ENCODE assay signal across 8 cellular contexts in genomic region chr1:63522891-63523728, GRCh38. TPM values are rescaled to one million over a fixed set of nuclear protein-coding genes. Genes with fewer than 3 reads are reported as not detected.
DNase-seq lines count a peak whose midpoint lies in the region; ATAC-seq and TF ChIP-seq lines count a peak whose summit lies in the region.

Gene EFCAB7, plus strand, starts transcription at chr1:63523525. Its CDS starts 2,048 bp downstream, at chr1:63525573.
Gene ITGB3BP, minus strand, starts transcription at chr1:63523225. Its CDS starts 92 bp downstream, at chr1:63523133.

- H3K9me3 ChIP-seq in PC-9 (ENCODE audit: insufficient read depth, low read depth) (no peaks in the 10 kb centered on the region), esophagus muscularis mucosa (no peaks in the 10 kb centered on the region), muscle layer of colon (ENCODE audit: low read length) (no peaks in the 10 kb centered on the region)

- TF ChIP-seq CTCF in PC-9 (conservative IDR thresholded peaks at IDR 0.05) = no peak
- peak in 1 of 3 experiments; percentile 6 for TF ChIP-seq CTCF in esophagus muscularis mucosa (IDR thresholded peaks at IDR 0.05)

- peak; percentile 89 for DNase-seq in DMS153 treated with DMSO at 0.1 percent for 48 hours (lab: John Stamatoyannopoulos, UW; ENCODE audit: unreplicated experiment)
- peak; percentile 86 to 90 for DNase-seq in PC-9
- DNase-seq in activated T-cell treated with anti-CD3 and anti-CD28 coated beads, Interleukin-2, amount 50 U/mL, for 48 hours = peak; percentile 91 to 92
- DNase-seq in esophagus muscularis mucosa (ENCODE audit: extremely low spot score) = peak; percentile 96
- DNase-seq in stimulated activated CD8-positive, alpha-beta memory T cell treated with anti-CD3 and anti-CD28 coated beads, Interleukin-7, amount 100 ng/mL, for 1 hour (ENCODE audit: low read depth in 2 of 2) = peak; percentile 56

- no peak for TF ChIP-seq RAD21 in Ishikawa (IDR thresholded peaks at IDR 0.05; ENCODE audit: low read depth)

- no peaks in the 10 kb centered on the region for H3K9me2 ChIP-seq in PC-9 (ENCODE audit: insufficient read depth)

- peak within 1 kb of the TSS; percentile 97 for H3K4me2 ChIP-seq in PC-9

- BruUV-seq in PC-9 (replicated peaks; lab: Mats Ljungman, UMichigan) = no TSS peak

- intact Hi-C loops in PC-9 (cut with micrococcal nuclease; ENCODE audit: unreplicated experiment) (loop anchor here (2.0 to 5.0 kb wide), 2 partner anchors 156 to 206 kb away; partner anchors contain the start of gene ALG6), esophagus muscularis mucosa (cut with DNase I) (loop anchor here (5.0 to 10.0 kb wide), 2 partner anchors 36 to 158 kb away; partner anchors contain the start of gene ALG6)

- H3K36me3 ChIP-seq in PC-9 (ENCODE audit: low read depth) = peaks cover 13% of the 10 kb centered on the region
- H3K36me3 ChIP-seq in esophagus muscularis mucosa = peaks cover 0 to 16% (median 0%) of the 10 kb centered on the region in 4 donors
- H3K36me3 ChIP-seq in muscle layer of colon (ENCODE audit: insufficient read depth, low read length) = no peaks in the 10 kb centered on the region

- peak; percentile 85 for ATAC-seq in GM21619 (IDR thresholded peaks at IDR 0.05; ENCODE audit: unreplicated experiment)

- H3K4me3 ChIP-seq in PC-9 = peak within 1 kb of the TSS; percentile 98
- H3K4me3 ChIP-seq in esophagus muscularis mucosa = peak within 1 kb of the TSS; percentile 64 to 81 (median 68)
- H3K4me3 ChIP-seq in muscle layer of colon (ENCODE audit: low read depth in 1 of 2, low read length in 2 of 2) = peak within 1 kb of the TSS; percentile 95 to 96

- H3K27me3 ChIP-seq in PC-9 (ENCODE audit: insufficient read depth, low read depth) (no peaks in the 10 kb centered on the region), esophagus muscularis mucosa (no peaks in the 10 kb centered on the region), muscle layer of colon (ENCODE audit: control insufficient read depth in 1 of 2, insufficient read depth in 2 of 2, low read length in 2 of 2) (no peaks in the 10 kb centered on the region)

- H4K20me1 ChIP-seq in PC-9 (ENCODE audit: insufficient read depth) = no peaks in the 10 kb centered on the region

- TF ChIP-seq EP300 in Ishikawa (IDR thresholded peaks at IDR 0.05; ENCODE audit: borderline replicate concordance) (no peak), esophagus muscularis mucosa (IDR thresholded peaks at IDR 0.05) (no peak)

- H3K9ac ChIP-seq in muscle layer of colon (ENCODE audit: low read length) = peak within 1 kb of the TSS; percentile 85

- WGBS in esophagus muscularis mucosa = 0% methylated on average over 41 of the region's 50 CpGs

- H3K4me1 ChIP-seq in PC-9 (replicated peaks; ENCODE audit: insufficient read depth) = peaks cover 24% of the 10 kb centered on the region
- peaks cover 15 to 28% (median 24%) of the 10 kb centered on the region in 4 donors for H3K4me1 ChIP-seq in esophagus muscularis mucosa
- peaks cover 18% of the 10 kb centered on the region for H3K4me1 ChIP-seq in muscle layer of colon (ENCODE audit: insufficient read depth, low read length)

- peak within 1 kb of the TSS; percentile 67 for H3K27ac ChIP-seq in PC-9
- peak within 1 kb of the TSS; percentile 85 to 94 (median 92) for H3K27ac ChIP-seq in esophagus muscularis mucosa (replicated peaks in 1 of 4)
- peak within 1 kb of the TSS; percentile 90 for H3K27ac ChIP-seq in muscle layer of colon (ENCODE audit: low read depth, low read length)

- no peak for TF ChIP-seq POLR2A in esophagus muscularis mucosa (IDR thresholded peaks at IDR 0.05; ENCODE audit: low read depth)

- H3K79me2 ChIP-seq in PC-9 (ENCODE audit: low read depth) = peaks cover 52% of the 10 kb centered on the region

- peaks cover 6% of the 10 kb centered on the region; the same call in 1 of the 2 replicates for H3F3A ChIP-seq in PC-9 (ENCODE audit: insufficient read depth, low read depth)

- H2AFZ ChIP-seq in PC-9 = peak within 1 kb of the TSS; percentile 100

- POLR2A ChIA-PET in PC-9 (lab: Charles Lee; ENCODE audit: unreplicated experiment) = interaction anchor here (0.7 kb wide), 4 partner anchors 90 to 1902 kb away, joined by 3 to 4 read pairs (median 3); no protein-coding TSS in a partner anchor

- CTCF ChIA-PET in PC-9 (lab: Charles Lee) = interaction anchor here (1.6 kb wide), 1 partner anchor 151 kb away, joined by 3 read pairs; no protein-coding TSS in a partner anchor

TF ChIP-seq in Ishikawa, 13 proteins besides CTCF, POLR2A, EP300 and RAD21:
- no peak for TF ChIP-seq NFIC (IDR thresholded peaks at IDR 0.05)
- peak; percentile 78 for TF ChIP-seq TAF1 (IDR thresholded peaks at IDR 0.05; ENCODE audit: low read depth)
- peak; percentile 62; the same call in 1 of the 2 replicates for TF ChIP-seq YY1 (IDR thresholded peaks at IDR 0.05; ENCODE audit: low read depth)
- TF ChIP-seq FOXM1 (IDR thresholded peaks at IDR 0.05; ENCODE audit: borderline replicate concordance, low read depth) = no peak; the same call in 1 of the 2 replicates
- no peak; the same call in 1 of the 2 replicates for TF ChIP-seq CREB1 (IDR thresholded peaks at IDR 0.05; ENCODE audit: low read depth)
- peak; percentile 68; the same call in 1 of the 2 replicates for TF ChIP-seq EGR1 (IDR thresholded peaks at IDR 0.05)
- TF ChIP-seq TCF12 (IDR thresholded peaks at IDR 0.05; ENCODE audit: low read depth) = peak; percentile 61; the same call in 1 of the 2 replicates
- TF ChIP-seq USF1 (IDR thresholded peaks at IDR 0.05) = peak; percentile 76
- peak; percentile 95 for TF ChIP-seq MAX (IDR thresholded peaks at IDR 0.05)
- peak; percentile 22; the same call in 1 of the 2 replicates for TF ChIP-seq CEBPB (IDR thresholded peaks at IDR 0.05)
- peak; percentile 71 for TF ChIP-seq TEAD4 (IDR thresholded peaks at IDR 0.05)
- no peak for TF ChIP-seq ZBTB7A (IDR thresholded peaks at IDR 0.05; ENCODE audit: low read depth)
- TF ChIP-seq REST (IDR thresholded peaks at IDR 0.05; ENCODE audit: low read depth) = peak; percentile 56; the same call in 1 of the 2 replicates

RNA-seq across cellular contexts. Expression of gene EFCAB7, which starts in this region (rescaled TPM):
- total RNA-seq in PC-9 (2021) = 7.7 and 11.2 TPM in 2 replicates
- 10 to 100 TPM in 1 of 4 donors, 1 to 10 TPM in 3; 5.1 to 17.9 (median 6.9) TPM for total RNA-seq in esophagus muscularis mucosa

RNA-seq across cellular contexts. Expression of gene ITGB3BP, which starts in this region (rescaled TPM):
- total RNA-seq in PC-9 (2021) (61.7 and 79.2 TPM in 2 replicates), esophagus muscularis mucosa (10 to 100 TPM in 2 of 4 donors, 1 to 10 TPM in 2; 6.8 to 38.2 (median 11.1) TPM)

Comparison
In these comparisons a context has a peak if more than half of its experiments do, and no peak if none do; other contexts are left out.
1. Peak in every context shown above with its lines: DNase-seq, ATAC-seq, H3K4me3 ChIP-seq and H3K27ac ChIP-seq.